In genomic region chr18:27661320-27662049, GRCh38 we compare ENCODE assay signal across 1 cellular context.
A peak's percentile ranks its signal among the peaks of the same experiment; 100 is the strongest.
TF ChIP-seq lines count a peak whose summit lies in the region.

No MANE protein-coding gene starts in this region.

TF ChIP-seq in GM23338, 12 proteins besides CTCF, POLR2A, EP300 and RAD21 (continued from another document):
- TF ChIP-seq ZNF462 (CRISPR knock-in tag; IDR thresholded peaks at IDR 0.05): peak; percentile 43; the same call in 1 of the 2 replicates
